26 cellular contexts compared by ENCODE assay signal in the genomic region with DNA sequence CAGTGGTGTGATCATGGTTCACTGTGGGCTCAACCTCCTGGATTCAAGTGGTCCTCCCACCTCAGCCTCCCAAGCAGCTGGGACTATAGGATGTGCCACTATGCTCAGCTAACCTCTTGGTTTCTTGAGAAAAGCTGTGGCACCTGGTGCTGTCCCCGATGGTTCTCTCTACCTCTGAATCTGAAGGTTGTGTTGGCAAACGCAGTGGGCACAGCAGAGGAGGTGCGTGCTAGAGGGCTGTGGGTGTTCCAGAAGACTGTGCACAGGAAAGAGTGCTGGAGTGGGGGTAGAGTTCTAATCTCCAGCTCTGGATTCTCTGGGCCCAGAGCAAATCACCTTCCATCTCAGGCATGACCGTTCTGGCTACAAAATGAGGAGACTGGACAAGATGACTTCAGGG.
"Had no signal": no experiment of that assay in that cellular context is flagged by ENCODE, and none has a peak within 500 bp of the region (broad histone marks: within the 10 kb centered on the region; RNA-seq: fewer than 3 reads in every experiment).

No MANE protein-coding gene starts in this region.

- H3K27ac ChIP-seq: SK-N-MC, VCaP had no signal

- H3K9me3 Mint-ChIP-seq: activated CD4-positive, alpha-beta memory T cell treated with anti-CD3 and anti-CD28 coated beads for 36 hours; activated CD4-positive, alpha-beta T cell treated with anti-CD3 and anti-CD28 coated beads, Interleukin-2, amount 10 ng/mL, durations not matched to agents 7 days and 5 days; activated naive CD4-positive, alpha-beta T cell treated with anti-CD3 and anti-CD28 coated beads, Interleukin-2, amount 10 ng/mL, durations not matched to agents 7 days and 5 days; activated naive CD8-positive, alpha-beta T cell treated with anti-CD3 and anti-CD28 coated beads for 36 hours; activated T-cell treated with anti-CD3 and anti-CD28 coated beads, Interleukin-2, amount 50 U/mL, for 72 hours; activated T-helper 2 cell treated with anti-CD3 and anti-CD28 coated beads, Interferon-gamma antibody, Interleukin-2, Interleukin-4, amounts not matched to agents 10 μg/mL and 5 μg/mL and 100 μg/mL, durations not matched to agents 14 hours and 24 hours and 36 hours; T-cell had no signal

- H3K27ac Mint-ChIP-seq: activated CD4-positive, alpha-beta memory T cell treated with anti-CD3 and anti-CD28 coated beads for 36 hours; activated CD4-positive, alpha-beta T cell treated with anti-CD3 and anti-CD28 coated beads, Interleukin-2, amount 10 ng/mL, durations not matched to agents 7 days and 5 days; activated naive CD4-positive, alpha-beta T cell treated with anti-CD3 and anti-CD28 coated beads, Interleukin-2, amount 10 ng/mL, durations not matched to agents 7 days and 5 days; activated naive CD8-positive, alpha-beta T cell treated with anti-CD3 and anti-CD28 coated beads for 36 hours; activated T-cell treated with anti-CD3 and anti-CD28 coated beads, Interleukin-2, amount 50 U/mL, for 72 hours; activated T-helper 2 cell treated with anti-CD3 and anti-CD28 coated beads, Interferon-gamma antibody, Interleukin-2, Interleukin-4, amounts not matched to agents 10 μg/mL and 5 μg/mL and 100 μg/mL, durations not matched to agents 14 hours and 24 hours and 36 hours; T-cell had no signal

- H3K4me3 ChIP-seq: K562, SK-N-MC had no signal

- H3K36me3 Mint-ChIP-seq: activated CD4-positive, alpha-beta memory T cell treated with anti-CD3 and anti-CD28 coated beads for 36 hours; activated naive CD4-positive, alpha-beta T cell treated with anti-CD3 and anti-CD28 coated beads, Interleukin-2, amount 10 ng/mL, durations not matched to agents 7 days and 5 days; activated naive CD8-positive, alpha-beta T cell treated with anti-CD3 and anti-CD28 coated beads for 36 hours; T-cell had no signal

- DNase-seq: activated CD4-positive, alpha-beta memory T cell treated with anti-CD3 and anti-CD28 coated beads for 36 hours; activated CD4-positive, alpha-beta T cell treated with anti-CD3 and anti-CD28 coated beads, Interleukin-2, amount 10 ng/mL, durations not matched to agents 7 days and 5 days; activated CD4-positive, CD25-positive, alpha-beta regulatory T cell; activated gamma-delta T cell treated with Interleukin-2 at 50 U/mL for 16 hours; activated naive CD4-positive, alpha-beta T cell treated with anti-CD3 and anti-CD28 coated beads, Interleukin-2, amount 10 ng/mL, durations not matched to agents 7 days and 5 days; activated naive CD8-positive, alpha-beta T cell treated with anti-CD3 and anti-CD28 coated beads for 36 hours; activated T-cell treated with anti-CD3 and anti-CD28 coated beads, Interleukin-2, amount 50 U/mL, for 72 hours; NCI-H1105; NCI-H1436; NCI-H187; NCI-H2081 treated with DMSO at 0.1 percent for 48 hours; NCI-H226; NCI-H526 treated with DMSO at 0.1 percent for 48 hours; NCI-H82; NK-92 treated with Interleukin-12 subunit alpha and Interleukin-12 subunit beta, amount 100 ng/mL, for 24 hours; OCI-M1; RPMI8226; T-cell; T-helper 2 cell; T1000 had no signal

- H3K4me3 Mint-ChIP-seq: activated CD4-positive, alpha-beta memory T cell treated with anti-CD3 and anti-CD28 coated beads for 36 hours; activated CD4-positive, alpha-beta T cell treated with anti-CD3 and anti-CD28 coated beads, Interleukin-2, amount 10 ng/mL, durations not matched to agents 7 days and 5 days; activated naive CD4-positive, alpha-beta T cell treated with anti-CD3 and anti-CD28 coated beads, Interleukin-2, amount 10 ng/mL, durations not matched to agents 7 days and 5 days; activated naive CD8-positive, alpha-beta T cell treated with anti-CD3 and anti-CD28 coated beads for 36 hours; activated T-cell treated with anti-CD3 and anti-CD28 coated beads, Interleukin-2, amount 50 U/mL, for 72 hours; T-cell had no signal

- H3K27me3 Mint-ChIP-seq: activated CD4-positive, alpha-beta memory T cell treated with anti-CD3 and anti-CD28 coated beads for 36 hours; T-cell had no signal

- ATAC-seq: activated T-cell treated with anti-CD3 and anti-CD28 coated beads, Interleukin-2, amount 50 U/mL, for 72 hours; K562; Panc1; Right ventricle myocardium inferior; T-cell had no signal

- FAIRE-seq: K562 had no signal
